ENCODE assay signal across 22 cellular contexts in genomic region chr4:821181-821591, GRCh38. TPM values are rescaled to one million over a fixed set of nuclear protein-coding genes. Genes with fewer than 3 reads are reported as not detected.
"Had no signal": no experiment of that assay in that cellular context is flagged by ENCODE, and none has a peak within 500 bp of the region (broad histone marks: within the 10 kb centered on the region; RNA-seq: fewer than 3 reads in every experiment).

No MANE protein-coding gene starts in this region.

- H3K9me3 ChIP-seq: gastrocnemius medialis, left lung, neutrophil, suprapubic skin, thyroid gland, uterus had no signal

- ATAC-seq: esophagus mucosa; gastrocnemius medialis; heart right ventricle; left lung; right cardiac atrium; stimulated activated effector memory CD8-positive, alpha-beta T cell treated with anti-CD3 and anti-CD28 coated beads, Interleukin-12 subunit alpha, Interleukin-12 subunit beta, amount 100 ng/mL, for 72 hours; stimulated activated naive CD8-positive, alpha-beta T cell treated with anti-CD3 and anti-CD28 coated beads, Interleukin-15, Interleukin-2, amounts not matched to agents 100 U/mL and 50 U/mL, for 24 hours had no signal

- H3K4me1 ChIP-seq: gastrocnemius medialis had no signal

- H3K36me3 ChIP-seq: gastrocnemius medialis, heart right ventricle, left lung, neutrophil, suprapubic skin, thyroid gland, uterus had no signal

- H3K4me3 ChIP-seq: gastrocnemius medialis, heart right ventricle, left lung, lung, suprapubic skin, thyroid gland, uterus had no signal

- DNase-seq: cerebellar nuclear complex; dermis blood vessel endothelial cell; gastrocnemius medialis; heart right ventricle; hypothalamus; mesenchymal stem cell; midbrain; nephron progenitor cell; stimulated activated CD4-positive, alpha-beta T cell treated with anti-CD3 and anti-CD28 coated beads, Interleukin-4, amount 100 ng/mL, for 1 hour; stimulated activated CD8-positive, alpha-beta memory T cell treated with anti-CD3 and anti-CD28 coated beads, Interleukin-4, amount 100 ng/mL, for 48 hours; stimulated activated naive CD8-positive, alpha-beta T cell treated with anti-CD3 and anti-CD28 coated beads, Interleukin-15, Interleukin-2, amounts not matched to agents 100 U/mL and 50 U/mL, for 24 hours; thyroid gland; uterus had no signal

RNA-seq across cellular contexts. Expression of gene CPLX1, which starts 4.7 kb away (rescaled TPM):
- total RNA-seq: fibroblast of villous mesenchyme, osteocyte had no signal
